Comparison of ENCODE assay signal across 15 cellular contexts in genomic region chr3:193830791-193831191, GRCh38.
DNase-seq lines count a peak whose midpoint lies in the region; ATAC-seq and TF ChIP-seq lines count a peak whose summit lies in the region.
"Had no signal": no experiment of that assay in that cellular context is flagged by ENCODE, and none has a peak within 500 bp of the region (broad histone marks: within the 10 kb centered on the region; RNA-seq: fewer than 3 reads in every experiment).

No MANE protein-coding gene starts in this region.

- POLR2A ChIA-PET in HCT116 (lab: Charles Lee) = no interaction called here

- peak overlapping the region; percentile 36 to 94 (median 65) for H3K27ac Mint-ChIP-seq in brain
- H3K27ac Mint-ChIP-seq: activated naive CD8-positive, alpha-beta T cell treated with anti-CD3 and anti-CD28 coated beads, Interleukin-2, amount 50 U/mL, for 24 hours; CD4-positive, alpha-beta T cell had no signal

- no peaks in the 10 kb centered on the region for H3K36me3 Mint-ChIP-seq in brain

- H2AFZ ChIP-seq in HCT116 (ENCODE audit: low read depth, low read length, poor library complexity, severe bottlenecking) = no peak overlapping the region

- RAD21 ChIA-PET in HCT116 (lab: Charles Lee; ENCODE audit: low non-redundant PET in 1 of 2, low total read pairs in 2 of 2, uncharacterized antibody in 2 of 2, unreplicated experiment in 2 of 2) = no interaction called here

- H3K27ac ChIP-seq in HCT116 (ENCODE audit: low read depth, low read length) = no peak overlapping the region
- H3K27ac ChIP-seq in skin epidermis = peak overlapping the region in 20 of 21 experiments; percentile 65 to 89 (median 84)

- BruUV-seq in HCT116 (replicated peaks; lab: Mats Ljungman, UMichigan) = no TSS peak

- TF ChIP-seq POLR2A in HCT116 (IDR thresholded peaks at IDR 0.05; ENCODE audit: borderline replicate concordance, extremely low read depth, insufficient read depth, insufficient read length) = no peak

- intact Hi-C loops in HCT116 (cut with micrococcal nuclease) = no loop called here

- DNase-seq in HCT116 (ENCODE audit: low read depth, low spot score) = no peak
- peak; percentile 100 for DNase-seq in NCI-H2196 (lab: John Stamatoyannopoulos, UW; ENCODE audit: unreplicated experiment)
- no peak for DNase-seq in NOMO-1 treated with dmso at 0.1 percent for 144 hours (lab: John Stamatoyannopoulos, UW; ENCODE audit: unreplicated experiment)
- DNase-seq in GOT3 (lab: John Stamatoyannopoulos, UW) = no peak
- no peak for DNase-seq in OCI-M2 (lab: John Stamatoyannopoulos, UW; ENCODE audit: unreplicated experiment)
- DNase-seq: activated CD8-positive, alpha-beta memory T cell treated with anti-CD3 and anti-CD28 coated beads for 24 hours; activated naive CD8-positive, alpha-beta T cell treated with anti-CD3 and anti-CD28 coated beads, Interleukin-2, amount 50 U/mL, for 24 hours; CD4-positive, alpha-beta T cell; dermis blood vessel endothelial cell; KBM-7; T-helper 2 cell had no signal

- no peak for ATAC-seq in HCT116
- no peak for ATAC-seq in GM18870 (IDR thresholded peaks at IDR 0.05; ENCODE audit: unreplicated experiment)
- ATAC-seq: activated naive CD8-positive, alpha-beta T cell treated with anti-CD3 and anti-CD28 coated beads, Interleukin-2, amount 50 U/mL, for 24 hours had no signal

- no peak overlapping the region for H3K4me3 Mint-ChIP-seq in brain
- H3K4me3 Mint-ChIP-seq: activated naive CD8-positive, alpha-beta T cell treated with anti-CD3 and anti-CD28 coated beads, Interleukin-2, amount 50 U/mL, for 24 hours; CD4-positive, alpha-beta T cell; neural crest cell had no signal

- no peaks in the 10 kb centered on the region for H3K79me2 ChIP-seq in HCT116 (ENCODE audit: insufficient read depth, low read length)

- no peak for TF ChIP-seq RAD21 in HCT116 (IDR thresholded peaks at IDR 0.05; ENCODE audit: low read depth)

- H3K4me1 ChIP-seq in HCT116 (ENCODE audit: control insufficient read depth in 1 of 2, insufficient read depth in 2 of 2, low read length in 2 of 2) = peaks cover 23 to 48% of the 10 kb centered on the region in 2 experiments

- no peaks in the 10 kb centered on the region for H4K20me1 ChIP-seq in HCT116 (ENCODE audit: insufficient read depth)

- H3K27me3 Mint-ChIP-seq in brain = peaks cover under 1% of the 10 kb centered on the region

- H3K9ac ChIP-seq in HCT116 (ENCODE audit: low read length) = no peak overlapping the region

- peaks cover 0 to 4% (median 3%) of the 10 kb centered on the region in 5 experiments for H3K9me3 Mint-ChIP-seq in brain
- H3K9me3 Mint-ChIP-seq: activated naive CD8-positive, alpha-beta T cell treated with anti-CD3 and anti-CD28 coated beads, Interleukin-2, amount 50 U/mL, for 24 hours; CD4-positive, alpha-beta T cell; neural crest cell had no signal

- CTCF ChIA-PET in HCT116 (lab: Charles Lee) = no interaction called here

- H3K9me3 ChIP-seq in HCT116 (ENCODE audit: control insufficient read depth in 1 of 2, insufficient read depth in 1 of 2, low read depth in 1 of 2, low read length in 2 of 2) = no peaks in the 10 kb centered on the region

- H3K27me3 ChIP-seq in HCT116 (ENCODE audit: insufficient read depth, low read length) = no peaks in the 10 kb centered on the region

- no peaks in the 10 kb centered on the region for H3K9me2 ChIP-seq in HCT116 (ENCODE audit: insufficient read depth)

- TF ChIP-seq CTCF in HCT116 (IDR thresholded peaks at IDR 0.05 in 2 of 3, conservative IDR thresholded peaks at IDR 0.05 in 1 of 3; ENCODE audit: borderline replicate concordance in 1 of 3, insufficient read depth in 1 of 3, low read depth in 2 of 3, low read length in 2 of 3) (no peak), brain (conservative IDR thresholded peaks at IDR 0.05) (no peak)

- H3K4me2 ChIP-seq in HCT116 (ENCODE audit: low read length) = 0 out of 2 replicates have a peak overlapping the region, but pooled peaks have one; percentile 66

- no peaks in the 10 kb centered on the region for H3K36me3 ChIP-seq in HCT116 (ENCODE audit: control insufficient read depth in 1 of 2, insufficient read depth in 2 of 2, low read length in 2 of 2)

- H3K4me1 Mint-ChIP-seq in brain = peaks cover 52% of the 10 kb centered on the region

- H3K4me3 ChIP-seq in HCT116 (replicated peaks in 1 of 2; ENCODE audit: low read depth in 1 of 2, low read length in 2 of 2) (no peak overlapping the region), skin epidermis (no peak overlapping the region)

TF ChIP-seq in HCT116, 20 proteins besides CTCF, POLR2A, EP300 and RAD21:
- no peak for TF ChIP-seq ZFX (IDR thresholded peaks at IDR 0.05)
